In the genomic region with DNA sequence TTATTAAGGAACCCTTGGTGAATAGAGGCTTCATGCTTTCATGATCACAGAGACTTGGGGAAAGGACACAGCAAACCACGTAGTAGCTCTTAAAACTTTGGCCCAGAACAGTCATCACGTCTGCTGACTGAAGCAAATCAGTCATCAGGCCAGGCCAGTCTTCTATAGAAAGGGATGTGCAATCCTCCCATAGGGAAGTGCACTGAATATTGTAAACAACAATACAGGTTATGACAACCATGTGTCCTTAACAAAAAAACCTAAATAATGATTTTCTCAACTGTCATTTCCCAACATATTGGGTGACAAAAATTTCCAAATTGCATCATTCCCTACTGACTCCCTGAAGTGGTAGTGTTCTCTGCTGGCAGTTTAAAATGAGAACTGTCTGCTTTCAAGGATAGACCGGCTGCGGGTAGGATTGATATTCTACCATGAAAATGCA, we compare ENCODE assay signal across 11 cellular contexts.
A peak's percentile ranks its signal among the peaks of the same experiment; 100 is the strongest.
DNase-seq lines count a peak whose midpoint lies in the region; ATAC-seq, FAIRE-seq and TF ChIP-seq lines count a peak whose summit lies in the region.
"Had no signal": no experiment of that assay in that cellular context is flagged by ENCODE, and none has a peak within 500 bp of the region (broad histone marks: within the 10 kb centered on the region; RNA-seq: fewer than 3 reads in every experiment).

No MANE protein-coding gene starts in this region.

- peak in 1 of 4 experiments; percentile 15 for DNase-seq in K562 (ENCODE audit: extremely low read depth in 1 of 4, low spot score in 3 of 4)
- DNase-seq in activated CD8-positive, alpha-beta T cell treated with anti-CD3 and anti-CD28 coated beads, Interleukin-2, amount 10 ng/mL, durations not matched to agents 7 days and 5 days, result no peak
- DNase-seq in GOT3 (lab: John Stamatoyannopoulos, UW), result no peak
- DNase-seq in activated T-cell treated with anti-CD3 and anti-CD28 coated beads, Interleukin-2, amount 50 U/mL, for 1 hour, result no peak
- no peak for DNase-seq in activated CD4-positive, alpha-beta T cell treated with anti-CD3 and anti-CD28 coated beads, Interleukin-2, amount 50 U/mL, for 1 hour
- DNase-seq: anterior cingulate cortex had no signal

- H3K4me3 ChIP-seq in K562 (no peak overlapping the region), neutrophil (ENCODE audit: low read depth in 1 of 2, low read length in 1 of 2) (no peak overlapping the region)
- H3K4me3 ChIP-seq: skin epidermis had no signal

- H2AFZ ChIP-seq in K562 (ENCODE audit: low read depth, low read length), result peak overlapping the region; percentile 66

- no peaks in the 10 kb centered on the region for H3K36me3 Mint-ChIP-seq in activated CD8-positive, alpha-beta T cell treated with anti-CD3 and anti-CD28 coated beads, Interleukin-2, amount 10 ng/mL, durations not matched to agents 7 days and 5 days (ENCODE audit: low read depth)

- H3K36me3 ChIP-seq in K562 (ENCODE audit: control insufficient read depth, insufficient read depth, low read length) (no peaks in the 10 kb centered on the region), neutrophil (no peaks in the 10 kb centered on the region)

- H3K4me1 Mint-ChIP-seq in activated CD8-positive, alpha-beta T cell treated with anti-CD3 and anti-CD28 coated beads, Interleukin-2, amount 10 ng/mL, durations not matched to agents 7 days and 5 days (ENCODE audit: low read depth), result peaks cover 12% of the 10 kb centered on the region

- no peak for TF ChIP-seq POLR2A in K562 (conservative IDR thresholded peaks at IDR 0.05)

- intact Hi-C loops in K562 (cut with micrococcal nuclease), result no loop called here

- CTCF ChIA-PET in K562 (lab: Yijun Ruan, JAX; ENCODE audit: low intra/inter-chr PET ratio), result no interaction called here
- CTCF ChIA-PET in activated CD8-positive, alpha-beta T cell treated with anti-CD3 and anti-CD28 coated beads, Interleukin-2, amount 10 ng/mL, durations not matched to agents 7 days and 5 days (lab: Charles Lee), result no interaction called here

- TF ChIP-seq CTCF in K562 (IDR thresholded peaks at IDR 0.05 in 2 of 3, conservative IDR thresholded peaks at IDR 0.05 in 1 of 3; ENCODE audit: insufficient read depth in 2 of 3, low read depth in 1 of 3, low read length in 3 of 3), result no peak
- TF ChIP-seq CTCF in neutrophil (IDR thresholded peaks at IDR 0.05), result no peak

- H3K27me3 Mint-ChIP-seq in activated CD8-positive, alpha-beta T cell treated with anti-CD3 and anti-CD28 coated beads, Interleukin-2, amount 10 ng/mL, durations not matched to agents 7 days and 5 days (ENCODE audit: low read depth), result peaks cover 5% of the 10 kb centered on the region

- POLR2A ChIA-PET in K562 (lab: Yijun Ruan, JAX), result interaction anchor here (1.6 kb wide), 1 partner anchor 12 kb away, joined by 3 read pairs; no protein-coding TSS in a partner anchor
- POLR2A ChIA-PET in activated CD8-positive, alpha-beta T cell treated with anti-CD3 and anti-CD28 coated beads, Interleukin-2, amount 10 ng/mL, durations not matched to agents 7 days and 5 days (lab: Charles Lee), result no interaction called here

- no peak for TF ChIP-seq RAD21 in K562 (CRISPR knock-in tag; conservative IDR thresholded peaks at IDR 0.05 in 1 of 2, IDR thresholded peaks at IDR 0.05 in 1 of 2)

- no peaks in the 10 kb centered on the region for H3K9me3 Mint-ChIP-seq in activated CD8-positive, alpha-beta T cell treated with anti-CD3 and anti-CD28 coated beads, Interleukin-2, amount 10 ng/mL, durations not matched to agents 7 days and 5 days (ENCODE audit: insufficient read depth)

- in situ Hi-C loops in K562 (cut with MboI), result no loop called here

- H3K4me2 ChIP-seq in K562 (ENCODE audit: insufficient read depth, low read length), result no peak overlapping the region

- no peaks in the 10 kb centered on the region for H4K20me1 ChIP-seq in K562 (replicated peaks; ENCODE audit: control insufficient read depth, insufficient read depth, low read length)

- no peaks in the 10 kb centered on the region for H3K9me3 ChIP-seq in K562 (replicated peaks; ENCODE audit: control insufficient read depth, insufficient read depth, low read depth, low read length)
- H3K9me3 ChIP-seq in neutrophil, result no peaks in the 10 kb centered on the region

- no peaks in the 10 kb centered on the region for H3K9me1 ChIP-seq in K562 (ENCODE audit: control insufficient read depth, insufficient read depth, low read length)

- no TSS peak for BruUV-seq in K562 (replicated peaks; lab: Mats Ljungman, UMichigan)

- WGBS in K562 (ENCODE audit: insufficient coverage, low coverage, missing lambda C conversion rate), result 35% methylated on average over 4 of the region's 4 CpGs

- no peak for FAIRE-seq in K562 (lab: Jason Lieb, UNC)

- H3K27ac ChIP-seq in K562 (ENCODE audit: extremely low read depth, low read depth, low read length) (no peak overlapping the region), neutrophil (peak overlapping the region; percentile 55)
- H3K27ac ChIP-seq: VCaP had no signal

- no peaks in the 10 kb centered on the region for H3K27me3 ChIP-seq in K562 (ENCODE audit: control insufficient read depth in 2 of 2, insufficient read depth in 2 of 2, low read length in 2 of 2)
- H3K27me3 ChIP-seq in neutrophil, result no peaks in the 10 kb centered on the region

- H3K27ac Mint-ChIP-seq in activated CD8-positive, alpha-beta T cell treated with anti-CD3 and anti-CD28 coated beads, Interleukin-2, amount 10 ng/mL, durations not matched to agents 7 days and 5 days, result no peak overlapping the region

- peak; percentile 42 for ATAC-seq in GM19023 (IDR thresholded peaks at IDR 0.05; ENCODE audit: unreplicated experiment)
- peak; percentile 39 for ATAC-seq in HG03354 (IDR thresholded peaks at IDR 0.05; ENCODE audit: poor library complexity, severe bottlenecking, unreplicated experiment)
- peak; percentile 28; the same call in 2 of the 3 replicates for ATAC-seq in K562
- no peak for ATAC-seq in activated CD8-positive, alpha-beta T cell treated with anti-CD3 and anti-CD28 coated beads, Interleukin-2, amount 10 ng/mL, durations not matched to agents 7 days and 5 days

- H3K79me2 ChIP-seq in K562 (ENCODE audit: control insufficient read depth, insufficient read depth, low read length), result no peaks in the 10 kb centered on the region

- no peak overlapping the region for H3K4me3 Mint-ChIP-seq in activated CD8-positive, alpha-beta T cell treated with anti-CD3 and anti-CD28 coated beads, Interleukin-2, amount 10 ng/mL, durations not matched to agents 7 days and 5 days

- no peak for TF ChIP-seq EP300 in K562 (IDR thresholded peaks at IDR 0.05; ENCODE audit: low read length)

- H3K9ac ChIP-seq in K562 (ENCODE audit: insufficient read depth in 1 of 2, low read depth in 2 of 2, low read length in 2 of 2), result no peak overlapping the region

- H3K4me1 ChIP-seq in K562 (replicated peaks in 1 of 2; ENCODE audit: control insufficient read depth in 2 of 2, insufficient read depth in 2 of 2, low read length in 2 of 2) (peaks cover 0 to 32% of the 10 kb centered on the region in 2 experiments; a peak in 4 of 5 replicates), neutrophil (ENCODE audit: control insufficient read depth in 1 of 2, insufficient read depth in 1 of 2, low read depth in 1 of 2, low read length in 1 of 2) (peaks cover 30 to 37% of the 10 kb centered on the region in 2 experiments)

TF ChIP-seq in K562, 482 proteins besides CTCF, POLR2A, EP300 and RAD21 (continues in another document):
- no peak for TF ChIP-seq XRCC5 (IDR thresholded peaks at IDR 0.05; ENCODE audit: low read depth, low read length)
- no peak for TF ChIP-seq NFRKB (IDR thresholded peaks at IDR 0.05; ENCODE audit: low read depth)
- TF ChIP-seq ZNF830 (CRISPR knock-in tag; IDR thresholded peaks at IDR 0.05), result no peak
- no peak for TF ChIP-seq ZFP1 (CRISPR knock-in tag; IDR thresholded peaks at IDR 0.05)
- no peak for TF ChIP-seq SRSF9 (IDR thresholded peaks at IDR 0.05; ENCODE audit: borderline replicate concordance, low read depth, low read length)
- 0 out of 2 replicates have a peak, but pooled peaks have one; percentile 34 for TF ChIP-seq SMAD4 (CRISPR knock-in tag; conservative IDR thresholded peaks at IDR 0.05)
- TF ChIP-seq CEBPB (tag; IDR thresholded peaks at IDR 0.05), result peak; percentile 68; the same call in 1 of the 2 replicates
- TF ChIP-seq ZNF347 (CRISPR knock-in tag; IDR thresholded peaks at IDR 0.05; ENCODE audit: low read depth), result no peak
- TF ChIP-seq CREB1 (IDR thresholded peaks at IDR 0.05), result no peak
- no peak for TF ChIP-seq CREB1 (CRISPR knock-in tag; IDR thresholded peaks at IDR 0.05)
- no peak for TF ChIP-seq NFIX (CRISPR knock-in tag; IDR thresholded peaks at IDR 0.05; ENCODE audit: low read depth)
- no peak for TF ChIP-seq FOXJ2 (tag; IDR thresholded peaks at IDR 0.05)
- TF ChIP-seq TAF1 (IDR thresholded peaks at IDR 0.05; ENCODE audit: control insufficient read depth, extremely low read depth, insufficient read depth, low read length, severe bottlenecking), result no peak
- no peak for TF ChIP-seq DMBX1 (CRISPR knock-in tag; IDR thresholded peaks at IDR 0.05; ENCODE audit: borderline replicate concordance)
- TF ChIP-seq EZH2 (IDR thresholded peaks at IDR 0.05; ENCODE audit: borderline replicate concordance, low read depth, low read length), result no peak
- no peak for TF ChIP-seq ZNF644 (tag; IDR thresholded peaks at IDR 0.05; ENCODE audit: low read depth)
- no peak for TF ChIP-seq BRD4 (IDR thresholded peaks at IDR 0.05)
- no peak for TF ChIP-seq PHB (CRISPR knock-in tag; IDR thresholded peaks at IDR 0.05)
- no peak; the same call in 1 of the 2 replicates for TF ChIP-seq CEBPG (CRISPR knock-in tag; IDR thresholded peaks at IDR 0.05)
- TF ChIP-seq CEBPG (tag; conservative IDR thresholded peaks at IDR 0.05 in 1 of 2, IDR thresholded peaks at IDR 0.05 in 1 of 2), result peak; percentile 51 to 61; a peak in 3 of 4 replicates
- TF ChIP-seq, protein P1, sequence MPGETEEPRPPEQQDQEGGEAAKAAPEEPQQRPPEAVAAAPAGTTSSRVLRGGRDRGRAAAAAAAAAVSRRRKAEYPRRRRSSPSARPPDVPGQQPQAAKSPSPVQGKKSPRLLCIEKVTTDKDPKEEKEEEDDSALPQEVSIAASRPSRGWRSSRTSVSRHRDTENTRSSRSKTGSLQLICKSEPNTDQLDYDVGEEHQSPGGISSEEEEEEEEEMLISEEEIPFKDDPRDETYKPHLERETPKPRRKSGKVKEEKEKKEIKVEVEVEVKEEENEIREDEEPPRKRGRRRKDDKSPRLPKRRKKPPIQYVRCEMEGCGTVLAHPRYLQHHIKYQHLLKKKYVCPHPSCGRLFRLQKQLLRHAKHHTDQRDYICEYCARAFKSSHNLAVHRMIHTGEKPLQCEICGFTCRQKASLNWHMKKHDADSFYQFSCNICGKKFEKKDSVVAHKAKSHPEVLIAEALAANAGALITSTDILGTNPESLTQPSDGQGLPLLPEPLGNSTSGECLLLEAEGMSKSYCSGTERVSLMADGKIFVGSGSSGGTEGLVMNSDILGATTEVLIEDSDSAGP (CRISPR knock-in tag; IDR thresholded peaks at IDR 0.05), result no peak
- TF ChIP-seq BMI1 (IDR thresholded peaks at IDR 0.05; ENCODE audit: low read length), result no peak
- no peak for TF ChIP-seq NR4A1 (CRISPR knock-in tag; IDR thresholded peaks at IDR 0.05)
- TF ChIP-seq NR4A1 (tag; IDR thresholded peaks at IDR 0.05), result no peak
- TF ChIP-seq MAFK (IDR thresholded peaks at IDR 0.05; ENCODE audit: low read length), result no peak
